ENCODE assay signal across 18 cellular contexts in genomic region chr2:214881647-214882205, GRCh38.
DNase-seq lines count a peak whose midpoint lies in the region; ATAC-seq and TF ChIP-seq lines count a peak whose summit lies in the region.
"Had no signal": no experiment of that assay in that cellular context is flagged by ENCODE, and none has a peak within 500 bp of the region (broad histone marks: within the 10 kb centered on the region; RNA-seq: fewer than 3 reads in every experiment).

No MANE protein-coding gene starts in this region.

- no peaks in the 10 kb centered on the region for H3K27me3 Mint-ChIP-seq in type B pancreatic cell
- H3K27me3 Mint-ChIP-seq: brain had no signal

- no peaks in the 10 kb centered on the region for H3K36me3 Mint-ChIP-seq in stimulated activated effector memory CD8-positive, alpha-beta T cell treated with anti-CD3 and anti-CD28 coated beads, Interleukin-12 subunit alpha, Interleukin-12 subunit beta, amount 100 ng/mL, for 72 hours
- H3K36me3 Mint-ChIP-seq in type B pancreatic cell, result no peaks in the 10 kb centered on the region
- H3K36me3 Mint-ChIP-seq: brain had no signal

- no peak overlapping the region for H3K4me3 ChIP-seq in fibroblast of mammary gland (ENCODE audit: control insufficient read depth, low read depth, low read length)
- H3K4me3 ChIP-seq: ovary had no signal

- H3K4me1 Mint-ChIP-seq in stimulated activated effector memory CD8-positive, alpha-beta T cell treated with anti-CD3 and anti-CD28 coated beads, Interleukin-12 subunit alpha, Interleukin-12 subunit beta, amount 100 ng/mL, for 72 hours, result no peaks in the 10 kb centered on the region
- H3K4me1 Mint-ChIP-seq in type B pancreatic cell (ENCODE audit: unreplicated experiment), result no peaks in the 10 kb centered on the region

- no peak overlapping the region for H3K4me3 Mint-ChIP-seq in stimulated activated effector memory CD8-positive, alpha-beta T cell treated with anti-CD3 and anti-CD28 coated beads, Interleukin-12 subunit alpha, Interleukin-12 subunit beta, amount 100 ng/mL, for 72 hours
- no peak overlapping the region for H3K4me3 Mint-ChIP-seq in type B pancreatic cell
- H3K4me3 Mint-ChIP-seq: brain; stimulated activated naive CD8-positive, alpha-beta T cell treated with anti-CD3 and anti-CD28 coated beads, Interleukin-15, Interleukin-2, amounts not matched to agents 100 ng/mL and 50 ng/mL, for 24 hours had no signal

- TF ChIP-seq CTCF in fibroblast of mammary gland (conservative IDR thresholded peaks at IDR 0.05; ENCODE audit: control insufficient read depth, insufficient read depth, low read depth, low read length) (no peak), type B pancreatic cell (conservative IDR thresholded peaks at IDR 0.05) (no peak)

- no peak for ATAC-seq in stimulated activated effector memory CD8-positive, alpha-beta T cell treated with anti-CD3 and anti-CD28 coated beads, Interleukin-12 subunit alpha, Interleukin-12 subunit beta, amount 100 ng/mL, for 72 hours
- ATAC-seq: foreskin keratinocyte, left ventricle myocardium superior, PC-3 had no signal

- DNase-seq in DMS 273 (lab: John Stamatoyannopoulos, UW; ENCODE audit: unreplicated experiment) (peak; percentile 26), DMS 273 treated with DMSO at 0.1 percent for 48 hours (lab: John Stamatoyannopoulos, UW) (no peak), RPMI8226 (peak; percentile 29), fibroblast of mammary gland (ENCODE audit: low read depth) (peak; percentile 20), putamen (ENCODE audit: low spot score) (peak; percentile 3), type B pancreatic cell (ENCODE audit: extremely low spot score, unreplicated experiment) (no peak), LoVo (ENCODE audit: low spot score) (no peak)
- no peak for DNase-seq in stimulated activated effector memory CD8-positive, alpha-beta T cell treated with anti-CD3 and anti-CD28 coated beads, Interleukin-12 subunit alpha, Interleukin-12 subunit beta, amount 100 ng/mL, for 72 hours (ENCODE audit: low spot score in 2 of 2)
- DNase-seq: activated CD4-positive, alpha-beta T cell treated with anti-CD3 and anti-CD28 coated beads for 4 hours; DMS79; left ventricle myocardium superior; NCI-H526; ovary; PC-3; T1000 had no signal

- H3K27ac Mint-ChIP-seq in stimulated activated effector memory CD8-positive, alpha-beta T cell treated with anti-CD3 and anti-CD28 coated beads, Interleukin-12 subunit alpha, Interleukin-12 subunit beta, amount 100 ng/mL, for 72 hours, result no peak overlapping the region
- no peak overlapping the region for H3K27ac Mint-ChIP-seq in type B pancreatic cell
- H3K27ac Mint-ChIP-seq: stimulated activated naive CD8-positive, alpha-beta T cell treated with anti-CD3 and anti-CD28 coated beads, Interleukin-15, Interleukin-2, amounts not matched to agents 100 ng/mL and 50 ng/mL, for 24 hours had no signal

- H3K9me3 Mint-ChIP-seq in stimulated activated effector memory CD8-positive, alpha-beta T cell treated with anti-CD3 and anti-CD28 coated beads, Interleukin-12 subunit alpha, Interleukin-12 subunit beta, amount 100 ng/mL, for 72 hours, result no peaks in the 10 kb centered on the region
- peaks cover 11% of the 10 kb centered on the region for H3K9me3 Mint-ChIP-seq in type B pancreatic cell
- H3K9me3 Mint-ChIP-seq: stimulated activated naive CD8-positive, alpha-beta T cell treated with anti-CD3 and anti-CD28 coated beads, Interleukin-15, Interleukin-2, amounts not matched to agents 100 ng/mL and 50 ng/mL, for 24 hours had no signal

Comparison
In these comparisons a context has a peak if more than half of its experiments do, and no peak if none do; other contexts are left out.
1. DNase-seq: peak in DMS 273 (single experiment), RPMI8226 (single experiment), fibroblast of mammary gland (single experiment) and putamen (single experiment); none in DMS 273 treated with DMSO at 0.1 percent for 48 hours (single experiment), stimulated activated effector memory CD8-positive, alpha-beta T cell treated with anti-CD3 and anti-CD28 coated beads, Interleukin-12 subunit alpha, Interleukin-12 subunit beta, amount 100 ng/mL, for 72 hours (0 of 2), type B pancreatic cell (single experiment) and LoVo (single experiment).